Comparison of ENCODE assay signal across 8 cellular contexts in the genomic region with DNA sequence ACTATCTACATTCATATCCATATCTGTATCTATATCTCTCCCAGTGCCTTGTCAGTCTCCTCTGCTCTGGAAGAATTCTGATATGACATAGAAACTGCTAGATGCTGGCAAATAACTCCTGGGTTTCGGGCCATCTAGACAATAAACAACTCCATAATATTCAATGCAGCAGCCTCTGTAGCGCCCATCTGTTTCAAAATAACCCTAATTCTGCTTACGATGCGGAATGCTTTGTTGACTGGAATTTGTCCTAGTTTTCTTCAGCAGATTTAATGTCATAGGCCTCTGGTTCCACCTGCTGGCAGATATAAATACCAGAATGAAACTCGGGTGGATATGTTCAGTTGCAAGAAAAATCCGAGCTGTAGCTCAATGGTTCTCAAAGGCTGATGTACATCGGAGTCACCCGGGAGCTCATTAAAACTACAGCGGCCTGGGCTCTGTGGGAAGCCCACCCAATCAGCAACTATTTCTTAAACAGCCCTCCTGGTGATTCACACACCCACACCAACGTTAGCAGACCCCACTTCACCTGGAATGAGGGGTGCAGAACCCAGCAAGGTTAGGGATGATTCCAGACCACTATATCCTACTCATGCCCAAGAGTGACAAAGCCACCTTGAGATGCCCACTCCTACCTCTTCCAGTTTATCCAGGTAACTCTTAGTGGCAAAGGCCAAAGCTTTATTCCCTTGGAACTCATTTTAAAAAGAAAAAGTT.
DNase-seq lines count a peak whose midpoint lies in the region; ATAC-seq and TF ChIP-seq lines count a peak whose summit lies in the region.

No MANE protein-coding gene starts in this region.

- no peaks in the 10 kb centered on the region for H3K9me1 ChIP-seq in IMR-90 (ENCODE audit: insufficient read depth, low read length)

- no peak overlapping the region for H3K9ac ChIP-seq in IMR-90 (ENCODE audit: low read depth, low read length)

- H3K4me1 ChIP-seq in DOHH2 (ENCODE audit: control insufficient read depth, low read length): peaks cover 23% of the 10 kb centered on the region
- H3K4me1 ChIP-seq in IMR-90 (ENCODE audit: control insufficient read depth, insufficient read depth, low read length): 0 out of 2 replicates have a peak, but pooled peaks cover 4% of the 10 kb centered on the region
- peaks cover 40% of the 10 kb centered on the region for H3K4me1 ChIP-seq in thymus (ENCODE audit: control insufficient read depth, insufficient read depth, low read length)

- no peak overlapping the region for H4K91ac ChIP-seq in IMR-90 (ENCODE audit: insufficient read depth, low read depth, low read length)

- ATAC-seq in GM21360 (IDR thresholded peaks at IDR 0.05; ENCODE audit: unreplicated experiment) (peak; percentile 32), IMR-90 (ENCODE audit: low read depth) (peak; percentile 92), left lobe of liver (peak; percentile 97)

- CTCF ChIA-PET in IMR-90 (lab: Yijun Ruan, JAX): interaction anchor here (0.6 to 1.6 kb wide), 8 partner anchors 116 to 1325 kb away, joined by 3 to 7 read pairs (median 4); no protein-coding TSS in a partner anchor

- H2AK9ac ChIP-seq in IMR-90 (replicated peaks; ENCODE audit: low read depth, low read length, poor library complexity): no peak overlapping the region

- peak; percentile 70 for TF ChIP-seq CTCF in DOHH2 (IDR thresholded peaks at IDR 0.05; ENCODE audit: low read depth, low read length, poor library complexity, severe bottlenecking)
- TF ChIP-seq CTCF in IMR-90 (conservative IDR thresholded peaks at IDR 0.05; ENCODE audit: low read depth, low read length): peak; percentile 86

- 0 out of 2 replicates have a peak, but pooled peaks have one; percentile 24 for TF ChIP-seq POLR2A in IMR-90 (IDR thresholded peaks at IDR 0.05; ENCODE audit: low read depth, low read length)

- dilution Hi-C loops in IMR-90 (cut with HindIII; ENCODE audit: low sequenced_read_pairs, unreplicated experiment): no loop called here

- no peaks in the 10 kb centered on the region for H3K9me2 ChIP-seq in DOHH2 (replicated peaks; ENCODE audit: control insufficient read depth, low read length)

- no peak overlapping the region for H3K14ac ChIP-seq in IMR-90 (replicated peaks; ENCODE audit: low read depth, low read length)

- no peaks in the 10 kb centered on the region for H3K36me3 ChIP-seq in DOHH2 (ENCODE audit: control insufficient read depth, low read length)
- H3K36me3 ChIP-seq in IMR-90 (ENCODE audit: control insufficient read depth, insufficient read depth, low read length): no peaks in the 10 kb centered on the region
- peaks cover 2% of the 10 kb centered on the region for H3K36me3 ChIP-seq in thymus (ENCODE audit: control insufficient read depth, insufficient read depth)

- no TSS peak for BruUV-seq in IMR-90 (replicated peaks; lab: Mats Ljungman, UMichigan)

- no peaks in the 10 kb centered on the region for H3F3A ChIP-seq in DOHH2 (ENCODE audit: control insufficient read depth, insufficient read depth)

- no peak overlapping the region for H3K4me3 ChIP-seq in DOHH2 (ENCODE audit: low read length)
- no peak overlapping the region for H3K4me3 ChIP-seq in IMR-90 (ENCODE audit: insufficient read depth, low read depth, low read length)
- H3K4me3 ChIP-seq in thymus (ENCODE audit: low read length): no peak overlapping the region

- H2BK5ac ChIP-seq in IMR-90 (ENCODE audit: low read depth, low read length, poor library complexity, severe bottlenecking): no peak overlapping the region

- H3K23ac ChIP-seq in IMR-90 (ENCODE audit: low read depth, low read length): no peak overlapping the region

- peak; percentile 83 for DNase-seq in IMR-90
- DNase-seq in OCI-M1 (lab: John Stamatoyannopoulos, UW): peak; percentile 76
- peak; percentile 71 for DNase-seq in cerebellum (ENCODE audit: low spot score)
- peak; percentile 52 for DNase-seq in left lobe of liver (ENCODE audit: low spot score)
- no peak for DNase-seq in OCI-M2 (lab: John Stamatoyannopoulos, UW; ENCODE audit: unreplicated experiment)

- H4K8ac ChIP-seq in IMR-90 (ENCODE audit: low read depth in 2 of 2, low read length in 2 of 2): peak overlapping the region in 1 of 2 experiments; percentile 6; a peak in 1 of 4 replicates

- in situ Hi-C loops in IMR-90 (cut with MboI; ENCODE audit: low sequenced_read_pairs): loop anchor here (5.0 to 25.0 kb wide), 4 partner anchors 178 to 1321 kb away; no protein-coding TSS in a partner anchor

- 0 out of 2 replicates have a peak, but pooled peaks cover 4% of the 10 kb centered on the region for H3K79me2 ChIP-seq in DOHH2 (ENCODE audit: control insufficient read depth, low read length)

- peak; percentile 92 for TF ChIP-seq RAD21 in IMR-90 (IDR thresholded peaks at IDR 0.05; ENCODE audit: low read length)

- peaks cover 4 to 8% of the 10 kb centered on the region in 2 experiments; a peak in 2 of 4 replicates for H3K79me1 ChIP-seq in IMR-90 (ENCODE audit: low read depth in 1 of 2, low read length in 2 of 2)

- no peak overlapping the region for H2BK120ac ChIP-seq in IMR-90 (ENCODE audit: low read depth, low read length)

- no peaks in the 10 kb centered on the region for H4K20me1 ChIP-seq in DOHH2 (ENCODE audit: control insufficient read depth, insufficient read depth, low read depth, low read length)
- H4K20me1 ChIP-seq in IMR-90 (ENCODE audit: insufficient read depth, low read length): no peaks in the 10 kb centered on the region

- H3K27me3 ChIP-seq in DOHH2 (ENCODE audit: control insufficient read depth, low read length) (no peaks in the 10 kb centered on the region), IMR-90 (ENCODE audit: control insufficient read depth, insufficient read depth, low read length) (no peaks in the 10 kb centered on the region), thymus (ENCODE audit: control insufficient read depth, insufficient read depth) (no peaks in the 10 kb centered on the region)

- no peak overlapping the region for H4K5ac ChIP-seq in IMR-90 (ENCODE audit: low read depth, low read length)

- no CpG with 5 or more reads among the region's 10 CpGs for WGBS in IMR-90 (ENCODE audit: extremely low coverage in 2 of 2, insufficient read length in 1 of 2), 2 experiments
- WGBS in thymus: 69% methylated on average over 10 of the region's 10 CpGs

- intact Hi-C loops in IMR-90 (cut with micrococcal nuclease): loop anchor here (1.0 to 10.0 kb wide), 8 partner anchors 149 to 1315 kb away; a partner anchor contains a TSS

- H3K4ac ChIP-seq in IMR-90 (ENCODE audit: low read depth, low read length): no peak overlapping the region

- H3K27ac ChIP-seq in DOHH2 (ENCODE audit: low read depth, low read length) (0 out of 2 replicates have a peak overlapping the region, but pooled peaks have one; percentile 7), IMR-90 (ENCODE audit: insufficient read depth, low read length) (no peak overlapping the region), thymus (ENCODE audit: low read depth) (peak overlapping the region; percentile 93)

- H3K4me2 ChIP-seq in DOHH2 (ENCODE audit: low read length): peak overlapping the region; percentile 54
- 0 out of 2 replicates have a peak overlapping the region, but pooled peaks have one; percentile 5 for H3K4me2 ChIP-seq in IMR-90 (ENCODE audit: low read depth, low read length)

- H2BK20ac ChIP-seq in IMR-90 (ENCODE audit: low read depth, low read length): no peak overlapping the region

- no peak overlapping the region for H3K56ac ChIP-seq in IMR-90 (ENCODE audit: extremely low read depth, insufficient read depth, low read length)

- no peak overlapping the region for H2BK15ac ChIP-seq in IMR-90 (ENCODE audit: low read depth, low read length)

- H3K9me3 ChIP-seq in DOHH2 (ENCODE audit: control insufficient read depth, insufficient read depth, low read length) (no peaks in the 10 kb centered on the region), IMR-90 (ENCODE audit: control insufficient read depth, insufficient read depth, low read length) (no peaks in the 10 kb centered on the region), thymus (ENCODE audit: control insufficient read depth) (no peaks in the 10 kb centered on the region)

- H2AFZ ChIP-seq in IMR-90 (replicated peaks; ENCODE audit: low read length, poor library complexity): no peak overlapping the region

- no peak overlapping the region for H3K18ac ChIP-seq in IMR-90 (ENCODE audit: low read depth, low read length)

- H2AK5ac ChIP-seq in IMR-90 (ENCODE audit: low read depth, low read length): no peak overlapping the region

- POLR2A ChIA-PET in IMR-90 (lab: Charles Lee; ENCODE audit: unreplicated experiment): interaction anchor here (1.0 kb wide), 1 partner anchor 186 kb away, joined by 6 read pairs; a partner anchor contains a TSS

TF ChIP-seq in IMR-90, 13 proteins besides CTCF, POLR2A, EP300 and RAD21 (continues in another document):
- TF ChIP-seq RCOR1 (IDR thresholded peaks at IDR 0.05; ENCODE audit: insufficient replicate concordance, low read length) (no peak), NFE2L2 (IDR thresholded peaks at IDR 0.05; ENCODE audit: low read depth, low read length) (no peak), MXI1 (IDR thresholded peaks at IDR 0.05; ENCODE audit: borderline replicate concordance, low read depth, low read length) (no peak), RFX5 (IDR thresholded peaks at IDR 0.05; ENCODE audit: low read depth, low read length) (no peak), SMC3 (IDR thresholded peaks at IDR 0.05; ENCODE audit: low read depth, low read length) (peak; percentile 94), MAFK (IDR thresholded peaks at IDR 0.05; ENCODE audit: low read depth, low read length) (peak; percentile 92), CEBPB (IDR thresholded peaks at IDR 0.05; ENCODE audit: low read depth, low read length) (no peak), MAZ (IDR thresholded peaks at IDR 0.05; ENCODE audit: borderline replicate concordance, low read depth, low read length) (no peak), FOS (IDR thresholded peaks at IDR 0.05; ENCODE audit: low read depth, low read length) (no peak), CHD1 (IDR thresholded peaks at IDR 0.05; ENCODE audit: low read depth, low read length) (no peak), BHLHE40 (IDR thresholded peaks at IDR 0.05; ENCODE audit: low read depth, low read length) (no peak)
- TF ChIP-seq, protein P1, sequence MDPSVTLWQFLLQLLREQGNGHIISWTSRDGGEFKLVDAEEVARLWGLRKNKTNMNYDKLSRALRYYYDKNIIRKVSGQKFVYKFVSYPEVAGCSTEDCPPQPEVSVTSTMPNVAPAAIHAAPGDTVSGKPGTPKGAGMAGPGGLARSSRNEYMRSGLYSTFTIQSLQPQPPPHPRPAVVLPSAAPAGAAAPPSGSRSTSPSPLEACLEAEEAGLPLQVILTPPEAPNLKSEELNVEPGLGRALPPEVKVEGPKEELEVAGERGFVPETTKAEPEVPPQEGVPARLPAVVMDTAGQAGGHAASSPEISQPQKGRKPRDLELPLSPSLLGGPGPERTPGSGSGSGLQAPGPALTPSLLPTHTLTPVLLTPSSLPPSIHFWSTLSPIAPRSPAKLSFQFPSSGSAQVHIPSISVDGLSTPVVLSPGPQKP (IDR thresholded peaks at IDR 0.05; ENCODE audit: borderline replicate concordance, low read depth, low read length): no peak

Comparison
In these comparisons a context has a peak if more than half of its experiments do, and no peak if none do; other contexts are left out.
1. ATAC-seq: peak in every context shown above with its lines; median percentile 97 in left lobe of liver; 92 in IMR-90; 32 in GM21360.